ENCODE assay signal across 8 cellular contexts in genomic region chr4:78775278-78776030, GRCh38. TPM values are rescaled to one million over a fixed set of nuclear protein-coding genes. Genes with fewer than 3 reads are reported as not detected.
DNase-seq lines count a peak whose midpoint lies in the region; ATAC-seq and TF ChIP-seq lines count a peak whose summit lies in the region.

No MANE protein-coding gene starts in this region.

- no peak for TF ChIP-seq CTCF in 22Rv1 (IDR thresholded peaks at IDR 0.05)
- TF ChIP-seq CTCF in WTC11 (IDR thresholded peaks at IDR 0.05): no peak
- no peak for TF ChIP-seq CTCF in cardiac fibroblast (IDR thresholded peaks at IDR 0.05; ENCODE audit: low read depth, low read length)

- no peaks in the 10 kb centered on the region for H3K9me3 Mint-ChIP-seq in WTC11

- DNase-seq in NCI-H2171 (lab: John Stamatoyannopoulos, UW) (peak; percentile 60), WTC11 (ENCODE audit: low spot score) (peak; percentile 82), cardiac fibroblast (ENCODE audit: low read depth in 2 of 2) (peak; percentile 79 to 90), iris pigment epithelial cell (ENCODE audit: low read depth) (peak; percentile 80)
- DNase-seq in stimulated activated CD4-positive, alpha-beta T cell treated with anti-CD3 and anti-CD28 coated beads, Interleukin-12 subunit alpha, Interleukin-12 subunit beta, amount 100 ng/mL, for 24 hours (ENCODE audit: low read depth in 2 of 2): peak; percentile 72 to 80

- POLR2A ChIA-PET in WTC11 (lab: Charles Lee): no interaction called here

- no peaks in the 10 kb centered on the region for H3K27me3 Mint-ChIP-seq in WTC11 (ENCODE audit: low read depth)

- peak overlapping the region; percentile 99 for H3K27ac Mint-ChIP-seq in WTC11

- ATAC-seq in GM18499 (IDR thresholded peaks at IDR 0.05; ENCODE audit: insufficient read depth, unreplicated experiment): peak; percentile 35
- peak; percentile 72 for ATAC-seq in HG02970 (IDR thresholded peaks at IDR 0.05; ENCODE audit: low FRiP score, unreplicated experiment)
- ATAC-seq in WTC11: peak; percentile 72

- no peaks in the 10 kb centered on the region for H3K36me3 Mint-ChIP-seq in WTC11

- H3K4me3 ChIP-seq in cardiac fibroblast (replicated peaks in 1 of 2; ENCODE audit: low read depth in 2 of 2, low read length in 2 of 2): peak overlapping the region; percentile 80 to 83

- H3K4me3 Mint-ChIP-seq in WTC11: peak overlapping the region; percentile 88

- CTCF ChIA-PET in WTC11 (lab: Charles Lee): no interaction called here

- H3K4me1 Mint-ChIP-seq in WTC11: peaks cover 10% of the 10 kb centered on the region; the same call in 1 of the 2 replicates

- peak overlapping the region; percentile 87 for H3K27ac ChIP-seq in 22Rv1

TF ChIP-seq in WTC11, 78 proteins besides CTCF, POLR2A, EP300 and RAD21:
- TF ChIP-seq ZNF416 (CRISPR knock-in tag; IDR thresholded peaks at IDR 0.05) (peak; percentile 4; the same call in 1 of the 2 replicates), ZNF281 (CRISPR knock-in tag; IDR thresholded peaks at IDR 0.05) (peak; percentile 72; the same call in 1 of the 2 replicates), ELF4 (CRISPR knock-in tag; IDR thresholded peaks at IDR 0.05; ENCODE audit: low read depth) (0 out of 2 replicates have a peak, but pooled peaks have one; percentile 76), ZMAT4 (CRISPR knock-in tag; IDR thresholded peaks at IDR 0.05) (no peak), SMAD4 (CRISPR knock-in tag; IDR thresholded peaks at IDR 0.05) (0 out of 2 replicates have a peak, but pooled peaks have one; percentile 45), USF2 (CRISPR knock-in tag; IDR thresholded peaks at IDR 0.05) (peak; percentile 97), MAX (CRISPR knock-in tag; IDR thresholded peaks at IDR 0.05) (peak; percentile 77), ZNF121 (CRISPR knock-in tag; IDR thresholded peaks at IDR 0.05) (peak; percentile 66; the same call in 1 of the 2 replicates), ETV6 (CRISPR knock-in tag; IDR thresholded peaks at IDR 0.05) (0 out of 2 replicates have a peak, but pooled peaks have one; percentile 11), GTF2I (CRISPR knock-in tag; conservative IDR thresholded peaks at IDR 0.05) (0 out of 2 replicates have a peak, but pooled peaks have one; percentile 21), GABPB1 (CRISPR knock-in tag; IDR thresholded peaks at IDR 0.05) (0 out of 2 replicates have a peak, but pooled peaks have one; percentile 20), HMGXB4 (CRISPR knock-in tag; IDR thresholded peaks at IDR 0.05) (peak; percentile 27; the same call in 1 of the 2 replicates), SP1 (CRISPR knock-in tag; conservative IDR thresholded peaks at IDR 0.05) (peak; percentile 59), MYBL2 (CRISPR knock-in tag; IDR thresholded peaks at IDR 0.05) (peak; percentile 15; the same call in 1 of the 2 replicates), HMGA2 (CRISPR knock-in tag; IDR thresholded peaks at IDR 0.05) (0 out of 2 replicates have a peak, but pooled peaks have one; percentile 13), TEAD1 (CRISPR knock-in tag; IDR thresholded peaks at IDR 0.05) (0 out of 2 replicates have a peak, but pooled peaks have one; percentile 65), ZBTB43 (CRISPR knock-in tag; IDR thresholded peaks at IDR 0.05) (no peak), USF1 (CRISPR knock-in tag; IDR thresholded peaks at IDR 0.05) (peak; percentile 95), NFATC4 (CRISPR knock-in tag; IDR thresholded peaks at IDR 0.05) (no peak), CDX4 (CRISPR knock-in tag; IDR thresholded peaks at IDR 0.05; ENCODE audit: borderline replicate concordance) (no peak), E2F5 (CRISPR knock-in tag; IDR thresholded peaks at IDR 0.05) (peak; percentile 64; the same call in 1 of the 2 replicates)

RNA-seq across cellular contexts. Expression of gene BMP2K, which starts 0.7 kb away (rescaled TPM):
- 19.9 to 23.3 TPM (median 20.2 TPM) in 3 replicates for total RNA-seq in WTC11 (2021)

Comparison
In these comparisons a context has a peak if more than half of its experiments do, and no peak if none do; other contexts are left out.
1. Peak in every context shown above with its lines: DNase-seq, ATAC-seq, H3K4me3 ChIP-seq and H3K27ac ChIP-seq.